Comparison of ENCODE assay signal across 8 cellular contexts in genomic region chr9:113221003-113221799, GRCh38.
DNase-seq lines count a peak whose midpoint lies in the region; ATAC-seq lines count a peak whose summit lies in the region.

Gene FKBP15, minus strand, starts transcription at chr9:113221277. Its CDS starts 34 bp downstream, at chr9:113221243.
Gene SLC31A1, plus strand, starts transcription at chr9:113221544. Its CDS starts 34,605 bp downstream, at chr9:113256149.

- ATAC-seq in GM19023 (IDR thresholded peaks at IDR 0.05; ENCODE audit: unreplicated experiment) (peak; percentile 94), HG03280 (IDR thresholded peaks at IDR 0.05; ENCODE audit: unreplicated experiment) (peak; percentile 86)
- ATAC-seq in activated CD4-positive, CD25-positive, alpha-beta regulatory T cell treated with anti-CD3 and anti-CD28 coated beads, Interleukin-2, amount 50 U/mL, for 24 hours = peak; percentile 97

- DNase-seq in AG08396 (ENCODE audit: low spot score) (peak; percentile 96), NCI-H345 treated with DMSO at 0.1 percent for 48 hours (lab: John Stamatoyannopoulos, UW; ENCODE audit: unreplicated experiment) (peak; percentile 97), cerebellar cortex (ENCODE audit: low spot score) (peak; percentile 99), islet precursor cell (peak; percentile 99)
- DNase-seq in stimulated activated CD4-positive, alpha-beta T cell treated with anti-CD3 and anti-CD28 coated beads, Interleukin-12 subunit alpha, Interleukin-12 subunit beta, amount 100 ng/mL, for 48 hours (ENCODE audit: low read depth in 2 of 3, low spot score in 1 of 3) = peak; percentile 93 to 96 (median 95)

Comparison
In these comparisons a context has a peak if more than half of its experiments do, and no peak if none do; other contexts are left out.
1. Peak in every context shown above with its lines: DNase-seq and ATAC-seq.